In the genomic region with DNA sequence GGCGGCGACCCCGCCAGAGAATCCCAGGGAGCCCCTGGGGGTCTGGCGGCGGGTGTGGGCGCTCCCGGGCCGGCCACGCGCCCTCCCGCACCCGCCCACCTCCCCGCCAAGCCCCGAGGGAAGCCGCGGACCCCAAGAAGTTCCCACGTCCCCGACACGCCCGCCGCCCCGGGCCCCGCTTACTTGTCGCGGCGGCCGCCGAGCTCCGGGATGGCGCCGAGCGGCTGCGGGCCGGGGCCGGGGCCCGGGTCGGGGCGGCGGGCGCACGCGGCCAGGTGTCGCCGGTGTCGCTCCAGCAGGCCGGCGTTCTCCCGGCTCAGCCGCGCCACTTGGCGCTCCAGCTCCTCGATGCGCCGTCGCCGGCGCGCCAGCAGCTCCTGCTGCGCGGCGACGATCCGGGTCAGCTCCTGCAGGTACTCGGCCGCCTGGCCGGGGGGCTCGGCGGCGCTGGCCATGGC, we compare ENCODE assay signal across 11 cellular contexts.
A peak's percentile ranks its signal among the peaks of the same experiment; 100 is the strongest.
DNase-seq lines count a peak whose midpoint lies in the region; ATAC-seq, FAIRE-seq and TF ChIP-seq lines count a peak whose summit lies in the region.
"Had no signal": no experiment of that assay in that cellular context is flagged by ENCODE, and none has a peak within 500 bp of the region (broad histone marks: within the 10 kb centered on the region; RNA-seq: fewer than 3 reads in every experiment).

No MANE protein-coding gene starts in this region.

- TF ChIP-seq CTCF in MM.1S (IDR thresholded peaks at IDR 0.05; ENCODE audit: low read length) = no peak
- no peak for TF ChIP-seq CTCF in endodermal cell (conservative IDR thresholded peaks at IDR 0.05)
- no peak for TF ChIP-seq CTCF in ovary (IDR thresholded peaks at IDR 0.05)
- TF ChIP-seq CTCF in A673 (conservative IDR thresholded peaks at IDR 0.05; ENCODE audit: low read depth, low read length) = no peak

- H3K4me3 ChIP-seq in MM.1S (ENCODE audit: low read length) (peak overlapping the region; percentile 42), endodermal cell (ENCODE audit: low read length) (peak overlapping the region; percentile 66), ovary (peak overlapping the region; percentile 10), A673 (ENCODE audit: low read depth, low read length, poor library complexity, severe bottlenecking) (no peak overlapping the region)

- no peaks in the 10 kb centered on the region; the same call in 1 of the 2 replicates for H3F3A ChIP-seq in MM.1S (ENCODE audit: insufficient read depth, low read length)

- no peak for TF ChIP-seq POLR2A in GM12891 (IDR thresholded peaks at IDR 0.05; ENCODE audit: low read depth, low read length)
- TF ChIP-seq POLR2A in ovary (IDR thresholded peaks at IDR 0.05) = no peak

- no peaks in the 10 kb centered on the region for H3K79me2 ChIP-seq in MM.1S (ENCODE audit: low read length)

- H3K27ac ChIP-seq in MM.1S (ENCODE audit: low read length) = no peak overlapping the region
- H3K27ac ChIP-seq in endodermal cell (ENCODE audit: low read depth, low read length) = no peak overlapping the region
- peak overlapping the region in 1 of 2 donors; percentile 36 for H3K27ac ChIP-seq in ovary
- no peak overlapping the region for H3K27ac ChIP-seq in A673 (ENCODE audit: low read depth, low read length, poor library complexity, severe bottlenecking)

- H3K27ac Mint-ChIP-seq in endodermal cell = no peak overlapping the region

- H3K9me3 ChIP-seq in MM.1S (replicated peaks; ENCODE audit: insufficient read depth, low read length) (no peaks in the 10 kb centered on the region), endodermal cell (ENCODE audit: control insufficient read depth, low read length) (peaks cover 16% of the 10 kb centered on the region), ovary (peaks cover 0 to 12% of the 10 kb centered on the region in 2 donors), A673 (ENCODE audit: low read depth, low read length, poor library complexity, severe bottlenecking) (peaks cover 26% of the 10 kb centered on the region)

- H3K4me1 ChIP-seq in MM.1S (ENCODE audit: low read length) = 0 out of 2 replicates have a peak, but pooled peaks cover 5% of the 10 kb centered on the region
- H3K4me1 ChIP-seq in endodermal cell (ENCODE audit: control insufficient read depth, insufficient read depth, low read length) = peaks cover 4% of the 10 kb centered on the region
- peaks cover 2% of the 10 kb centered on the region for H3K4me1 ChIP-seq in ovary (ENCODE audit: insufficient read depth)
- no peaks in the 10 kb centered on the region for H3K4me1 ChIP-seq in A673 (ENCODE audit: insufficient read depth, low read length, poor library complexity, severe bottlenecking)

- peaks cover 7% of the 10 kb centered on the region for H3K27me3 ChIP-seq in MM.1S (replicated peaks; ENCODE audit: insufficient read depth, low read length)
- H3K27me3 ChIP-seq in endodermal cell (ENCODE audit: control insufficient read depth, insufficient read depth, low read length, poor library complexity, severe bottlenecking) = peaks cover 34% of the 10 kb centered on the region
- H3K27me3 ChIP-seq in ovary = peaks cover 2% of the 10 kb centered on the region
- H3K27me3 ChIP-seq in A673 (replicated peaks; ENCODE audit: insufficient read depth, low read depth, low read length, poor library complexity) = peaks cover 40% of the 10 kb centered on the region

- DNase-seq in GM12891 (ENCODE audit: insufficient read length, low spot score) (peak; percentile 57), MM.1S (peak; percentile 48), endodermal cell (peak; percentile 81), ovary (no peak), T1000 (lab: John Stamatoyannopoulos, UW) (no peak), A673 (ENCODE audit: low spot score) (no peak)
- DNase-seq: activated effector memory CD4-positive, alpha-beta T cell treated with anti-CD3 and anti-CD28 coated beads, Interleukin-2, amount 50 U/mL, for 16 hours; OCI-M1 had no signal

- no peaks in the 10 kb centered on the region for H3K36me3 Mint-ChIP-seq in endodermal cell (ENCODE audit: low read depth)

- no peaks in the 10 kb centered on the region for H3K9me2 ChIP-seq in MM.1S (replicated peaks; ENCODE audit: insufficient read depth, low read length)

- 0% methylated on average over 22 to 69 of the region's 69 CpGs for WGBS in endodermal cell (ENCODE audit: insufficient coverage in 1 of 2, insufficient read length in 1 of 2), 2 experiments
- WGBS in ovary, 3 donors = 0 to 1% (median 0%) methylated on average over 28 to 69 of the region's 69 CpGs

- H4K20me1 ChIP-seq in MM.1S (ENCODE audit: insufficient read depth, low read length) = no peaks in the 10 kb centered on the region

- H3K9me3 Mint-ChIP-seq in endodermal cell = peaks cover 24% of the 10 kb centered on the region

- peaks cover 6% of the 10 kb centered on the region for H3K4me1 Mint-ChIP-seq in endodermal cell

- POLR2A ChIA-PET in A673 (lab: Charles Lee; ENCODE audit: low non-redundant PET) = no interaction called here

- no peak overlapping the region for H3K9ac ChIP-seq in MM.1S (ENCODE audit: low read length)
- no peak overlapping the region for H3K9ac ChIP-seq in endodermal cell (ENCODE audit: extremely low read depth, low read length, poor library complexity, severe bottlenecking)

- no TSS peak for BruUV-seq in A673 (replicated peaks; lab: Mats Ljungman, UMichigan)

- peaks cover 30% of the 10 kb centered on the region for H3K27me3 Mint-ChIP-seq in endodermal cell (ENCODE audit: insufficient read depth)

- intact Hi-C loops in ovary (cut with DNase I) = no loop called here
- intact Hi-C loops in A673 (cut with micrococcal nuclease; ENCODE audit: unreplicated experiment) = loop anchor here (2.0 kb wide), 1 partner anchor 170 kb away; no protein-coding TSS in a partner anchor

- H2AFZ ChIP-seq in MM.1S (ENCODE audit: low read length) = no peak overlapping the region

- CTCF ChIA-PET in A673 (lab: Charles Lee) = no interaction called here

- H3K4me2 ChIP-seq in MM.1S (ENCODE audit: low read depth, low read length) = peak overlapping the region; percentile 60; the same call in 1 of the 2 replicates

- H3K36me3 ChIP-seq in MM.1S (replicated peaks; ENCODE audit: insufficient read depth, low read length) = no peaks in the 10 kb centered on the region
- H3K36me3 ChIP-seq in endodermal cell (ENCODE audit: control insufficient read depth, insufficient read depth, low read length) = no peaks in the 10 kb centered on the region
- no peaks in the 10 kb centered on the region for H3K36me3 ChIP-seq in ovary
- no peaks in the 10 kb centered on the region for H3K36me3 ChIP-seq in A673 (ENCODE audit: insufficient read depth, low read length, poor library complexity, severe bottlenecking)

- FAIRE-seq in GM12891 (lab: Jason Lieb, UNC) = peak; percentile 33
- FAIRE-seq: islet of Langerhans had no signal

- H3K4me3 Mint-ChIP-seq in endodermal cell = peak overlapping the region; percentile 59

- no peak for TF ChIP-seq EP300 in ovary (IDR thresholded peaks at IDR 0.05)

- no peak for ATAC-seq in HG03460 (IDR thresholded peaks at IDR 0.05; ENCODE audit: unreplicated experiment)
- ATAC-seq in GM21529 (IDR thresholded peaks at IDR 0.05; ENCODE audit: unreplicated experiment) = no peak

TF ChIP-seq in GM12891, 5 proteins besides CTCF, POLR2A, EP300 and RAD21:
- TF ChIP-seq POU2F2 (IDR thresholded peaks at IDR 0.05; ENCODE audit: low read depth, low read length) (no peak), PAX5 (IDR thresholded peaks at IDR 0.05; ENCODE audit: insufficient read depth, low read length, severe bottlenecking) (no peak), TAF1 (IDR thresholded peaks at IDR 0.05; ENCODE audit: low read depth, low read length) (no peak), SPI1 (IDR thresholded peaks at IDR 0.05; ENCODE audit: low read depth, low read length) (no peak), POLR2AphosphoS5 (IDR thresholded peaks at IDR 0.05; ENCODE audit: low read depth, low read length) (no peak)
TF ChIP-seq in GM12891: peak in this region for 0.

Comparison
In these comparisons a context has a peak if more than half of its experiments do, and no peak if none do; other contexts are left out.
1. DNase-seq: peak in GM12891 (single experiment), MM.1S (single experiment) and endodermal cell (single experiment); none in ovary (0 of 5), T1000 (single experiment) and A673 (single experiment).